Comparison of ENCODE assay signal across 20 cellular contexts in the genomic region with DNA sequence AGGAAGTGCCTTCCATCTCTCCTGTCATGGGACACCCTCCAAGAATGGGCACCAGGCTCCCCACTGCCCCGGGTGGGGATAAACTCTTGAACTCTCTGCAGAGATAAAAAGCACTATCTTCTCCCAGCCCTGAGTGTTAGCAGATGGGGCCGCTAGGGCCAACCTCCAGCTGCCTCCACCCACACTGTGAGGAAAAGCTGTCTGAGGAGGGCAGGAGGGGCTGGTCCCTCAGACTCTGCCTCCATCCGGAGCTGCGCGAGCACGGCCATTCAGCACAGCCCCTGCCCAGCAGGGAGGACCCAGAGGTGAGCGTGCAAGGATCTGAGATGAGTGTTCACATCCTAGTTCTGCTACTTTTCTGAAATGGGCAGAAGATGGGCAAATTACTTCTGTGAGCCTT. TPM values are rescaled to one million over a fixed set of nuclear protein-coding genes. Genes with fewer than 3 reads are reported as not detected.
"Had no signal": no experiment of that assay in that cellular context is flagged by ENCODE, and none has a peak within 500 bp of the region (broad histone marks: within the 10 kb centered on the region; RNA-seq: fewer than 3 reads in every experiment).

No MANE protein-coding gene starts in this region.

- DNase-seq: activated CD4-positive, alpha-beta T cell treated with anti-CD3 and anti-CD28 coated beads for 1 hour; activated CD4-positive, alpha-beta T cell treated with anti-CD3 and anti-CD28 coated beads, Interleukin-2, amount 50 U/mL, for 4 hours; activated gamma-delta T cell; foreskin keratinocyte; glutamatergic neuron; kidney; left lung; naive thymus-derived CD8-positive, alpha-beta T cell; ovary; sigmoid colon; stimulated activated CD8-positive, alpha-beta memory T cell treated with anti-CD3 and anti-CD28 coated beads, Interleukin-4, amount 100 ng/mL, for 48 hours; stimulated activated naive CD4-positive, alpha-beta T cell; substantia nigra had no signal

- H3K27me3 ChIP-seq: foreskin keratinocyte, ovary, sigmoid colon had no signal

- H3K27ac ChIP-seq: epithelial cell of prostate, foreskin keratinocyte, left lung, ovary had no signal

- H3K9me3 ChIP-seq: left lung, ovary, sigmoid colon had no signal

- H3K4me3 Mint-ChIP-seq: activated naive CD4-positive, alpha-beta T cell treated with anti-CD3 and anti-CD28 coated beads, Interleukin-2, amount 50 U/mL, for 24 hours; naive thymus-derived CD8-positive, alpha-beta T cell; T-helper 1 cell treated with Interleukin-12 subunit alpha and Interleukin-12 subunit beta and Interleukin-4 antibody, amounts not matched to agents 30 μg/mL and 1 μg/mL, for 36 hours; type B pancreatic cell had no signal

- H3K27ac Mint-ChIP-seq: activated naive CD4-positive, alpha-beta T cell treated with anti-CD3 and anti-CD28 coated beads, Interleukin-2, amount 50 U/mL, for 24 hours; naive thymus-derived CD8-positive, alpha-beta T cell; T-helper 1 cell treated with Interleukin-12 subunit alpha and Interleukin-12 subunit beta and Interleukin-4 antibody, amounts not matched to agents 30 μg/mL and 1 μg/mL, for 36 hours; type B pancreatic cell had no signal

- H3K36me3 Mint-ChIP-seq: activated naive CD4-positive, alpha-beta T cell treated with anti-CD3 and anti-CD28 coated beads, Interleukin-2, amount 50 U/mL, for 24 hours; naive thymus-derived CD8-positive, alpha-beta T cell; type B pancreatic cell had no signal

- H3K27me3 Mint-ChIP-seq: activated naive CD4-positive, alpha-beta T cell treated with anti-CD3 and anti-CD28 coated beads, Interleukin-2, amount 50 U/mL, for 24 hours had no signal

- H3K4me3 ChIP-seq: left lung, ovary, sigmoid colon had no signal

- H3K9me3 Mint-ChIP-seq: activated naive CD4-positive, alpha-beta T cell treated with anti-CD3 and anti-CD28 coated beads, Interleukin-2, amount 50 U/mL, for 24 hours; naive thymus-derived CD8-positive, alpha-beta T cell; T-helper 1 cell treated with Interleukin-12 subunit alpha and Interleukin-12 subunit beta and Interleukin-4 antibody, amounts not matched to agents 30 μg/mL and 1 μg/mL, for 36 hours; type B pancreatic cell had no signal

- ATAC-seq: naive thymus-derived CD8-positive, alpha-beta T cell had no signal

- H3K4me1 Mint-ChIP-seq: activated naive CD4-positive, alpha-beta T cell treated with anti-CD3 and anti-CD28 coated beads, Interleukin-2, amount 50 U/mL, for 24 hours; naive thymus-derived CD8-positive, alpha-beta T cell had no signal

- H3K36me3 ChIP-seq: left lung, ovary, sigmoid colon had no signal

RNA-seq across cellular contexts. Expression of a gene that starts 51.8 kb away (rescaled TPM):
- total RNA-seq: activated CD8-positive, alpha-beta memory T cell treated with anti-CD3 and anti-CD28 coated beads for 36 hours; naive thymus-derived CD8-positive, alpha-beta T cell; pulmonary artery endothelial cell had no signal
- polyA plus RNA-seq: fibroblast of lung; naive thymus-derived CD8-positive, alpha-beta T cell had no signal
